In the genomic region with DNA sequence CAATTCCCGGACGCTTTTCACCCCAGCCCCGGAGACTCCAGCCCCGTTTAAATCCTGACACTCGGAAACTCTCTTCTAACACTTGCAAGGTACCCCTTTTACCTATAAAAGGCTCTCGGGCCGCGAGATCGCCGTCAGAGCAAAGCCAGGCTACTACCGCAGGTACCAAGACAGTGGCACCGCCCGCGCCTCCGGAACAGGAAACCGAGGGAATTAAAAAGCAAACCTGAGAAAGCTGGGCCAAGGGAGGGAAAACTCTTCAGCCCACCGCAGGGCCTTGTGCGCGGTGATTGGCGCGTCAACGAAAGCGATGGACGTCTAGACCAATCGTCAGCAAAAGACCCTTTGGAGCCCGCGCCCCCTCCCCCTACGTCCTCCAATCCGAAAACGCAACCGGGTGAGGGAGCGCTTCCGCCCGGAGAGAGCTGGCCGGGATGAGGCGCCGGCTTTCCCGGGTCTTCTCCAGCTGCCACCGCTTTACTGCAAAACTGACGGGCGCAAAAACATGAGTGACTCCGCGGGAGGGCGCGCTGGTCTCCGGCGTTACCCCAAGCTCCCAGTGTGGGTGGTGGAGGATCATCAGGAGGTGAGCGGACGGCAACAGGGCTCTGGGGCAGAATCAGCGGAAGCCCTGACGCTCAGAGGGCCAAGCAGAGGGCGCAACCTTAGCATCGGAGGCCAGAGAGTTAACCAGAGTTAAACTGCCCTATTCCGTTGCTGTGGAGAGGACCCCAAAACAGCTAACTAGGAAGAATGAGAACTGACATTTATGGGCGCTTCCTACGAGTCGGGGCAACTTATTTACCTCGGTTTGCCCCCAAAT, we compare ENCODE assay signal across 8 cellular contexts. TPM values are rescaled to one million over a fixed set of nuclear protein-coding genes. Genes with fewer than 3 reads are reported as not detected.
DNase-seq lines count a peak whose midpoint lies in the region; ATAC-seq lines count a peak whose summit lies in the region.

A gene (plus strand): TSS at position 414 of the 823 bp plus-strand sequence. CDS start 92 bp downstream, at position 506.
A gene with protein sequence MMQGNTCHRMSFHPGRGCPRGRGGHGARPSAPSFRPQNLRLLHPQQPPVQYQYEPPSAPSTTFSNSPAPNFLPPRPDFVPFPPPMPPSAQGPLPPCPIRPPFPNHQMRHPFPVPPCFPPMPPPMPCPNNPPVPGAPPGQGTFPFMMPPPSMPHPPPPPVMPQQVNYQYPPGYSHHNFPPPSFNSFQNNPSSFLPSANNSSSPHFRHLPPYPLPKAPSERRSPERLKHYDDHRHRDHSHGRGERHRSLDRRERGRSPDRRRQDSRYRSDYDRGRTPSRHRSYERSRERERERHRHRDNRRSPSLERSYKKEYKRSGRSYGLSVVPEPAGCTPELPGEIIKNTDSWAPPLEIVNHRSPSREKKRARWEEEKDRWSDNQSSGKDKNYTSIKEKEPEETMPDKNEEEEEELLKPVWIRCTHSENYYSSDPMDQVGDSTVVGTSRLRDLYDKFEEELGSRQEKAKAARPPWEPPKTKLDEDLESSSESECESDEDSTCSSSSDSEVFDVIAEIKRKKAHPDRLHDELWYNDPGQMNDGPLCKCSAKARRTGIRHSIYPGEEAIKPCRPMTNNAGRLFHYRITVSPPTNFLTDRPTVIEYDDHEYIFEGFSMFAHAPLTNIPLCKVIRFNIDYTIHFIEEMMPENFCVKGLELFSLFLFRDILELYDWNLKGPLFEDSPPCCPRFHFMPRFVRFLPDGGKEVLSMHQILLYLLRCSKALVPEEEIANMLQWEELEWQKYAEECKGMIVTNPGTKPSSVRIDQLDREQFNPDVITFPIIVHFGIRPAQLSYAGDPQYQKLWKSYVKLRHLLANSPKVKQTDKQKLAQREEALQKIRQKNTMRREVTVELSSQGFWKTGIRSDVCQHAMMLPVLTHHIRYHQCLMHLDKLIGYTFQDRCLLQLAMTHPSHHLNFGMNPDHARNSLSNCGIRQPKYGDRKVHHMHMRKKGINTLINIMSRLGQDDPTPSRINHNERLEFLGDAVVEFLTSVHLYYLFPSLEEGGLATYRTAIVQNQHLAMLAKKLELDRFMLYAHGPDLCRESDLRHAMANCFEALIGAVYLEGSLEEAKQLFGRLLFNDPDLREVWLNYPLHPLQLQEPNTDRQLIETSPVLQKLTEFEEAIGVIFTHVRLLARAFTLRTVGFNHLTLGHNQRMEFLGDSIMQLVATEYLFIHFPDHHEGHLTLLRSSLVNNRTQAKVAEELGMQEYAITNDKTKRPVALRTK (N-terminal part only) (minus strand): TSS at position 206 of the 823 bp plus-strand sequence. CDS start 3,034 bp downstream, outside the sequence.

- H3K4me1 Mint-ChIP-seq in activated CD4-positive, alpha-beta T cell treated with anti-CD3 and anti-CD28 coated beads, Interleukin-2, amount 10 ng/mL, durations not matched to agents 24 days and 14 days: peaks cover 27% of the 10 kb centered on the region

- H3K27me3 Mint-ChIP-seq in activated CD4-positive, alpha-beta T cell treated with anti-CD3 and anti-CD28 coated beads, Interleukin-2, amount 10 ng/mL, durations not matched to agents 24 days and 14 days: no peaks in the 10 kb centered on the region

- H3K36me3 ChIP-seq in BLaER1 treated with 17β-estradiol and CSF1 and Interleukin-3, amounts not matched to agents 10 nM and 100 nM: peaks cover 45 to 71% (median 56%) of the 10 kb centered on the region in 11 experiments

- peak within 1 kb of the TSS; percentile 53 to 88 (median 79); a peak in 21 of 22 replicates for H3K27ac ChIP-seq in BLaER1 treated with 17β-estradiol and CSF1 and Interleukin-3, amounts not matched to agents 10 nM and 100 nM

- H3K9ac ChIP-seq in BLaER1 treated with 17β-estradiol and CSF1 and Interleukin-3, amounts not matched to agents 10 nM and 100 nM: peak within 1 kb of the TSS; percentile 77 to 88 (median 86)

- H3K4me3 Mint-ChIP-seq in activated CD4-positive, alpha-beta T cell treated with anti-CD3 and anti-CD28 coated beads, Interleukin-2, amount 10 ng/mL, durations not matched to agents 24 days and 14 days: peak within 1 kb of the TSS; percentile 91

- peak within 1 kb of the TSS; percentile 96 for H3K27ac Mint-ChIP-seq in activated CD4-positive, alpha-beta T cell treated with anti-CD3 and anti-CD28 coated beads, Interleukin-2, amount 10 ng/mL, durations not matched to agents 24 days and 14 days

- H3K4me1 ChIP-seq in BLaER1 treated with 17β-estradiol and CSF1 and Interleukin-3, amounts not matched to agents 10 nM and 100 nM: peaks cover 27 to 44% (median 30%) of the 10 kb centered on the region in 10 experiments

- ATAC-seq in GM19324 (IDR thresholded peaks at IDR 0.05; ENCODE audit: low FRiP score, unreplicated experiment) (peak; percentile 98), HG03469 (IDR thresholded peaks at IDR 0.05; ENCODE audit: unreplicated experiment) (peak; percentile 92)

- peak within 1 kb of the TSS; percentile 68 to 91 (median 79) for H3K4me3 ChIP-seq in BLaER1 treated with 17β-estradiol and CSF1 and Interleukin-3, amounts not matched to agents 10 nM and 100 nM

- peaks cover 0 to 10% (median 0%) of the 10 kb centered on the region in 11 experiments; a peak in 5 of 22 replicates for H4K20me1 ChIP-seq in BLaER1 treated with 17β-estradiol and CSF1 and Interleukin-3, amounts not matched to agents 10 nM and 100 nM

- H3K36me3 Mint-ChIP-seq in activated CD4-positive, alpha-beta T cell treated with anti-CD3 and anti-CD28 coated beads, Interleukin-2, amount 10 ng/mL, durations not matched to agents 24 days and 14 days (ENCODE audit: low read depth): peaks cover 56% of the 10 kb centered on the region

- H3K27me3 ChIP-seq in BLaER1 treated with 17β-estradiol and CSF1 and Interleukin-3, amounts not matched to agents 10 nM and 100 nM: no peaks in the 10 kb centered on the region

- intact Hi-C loops in activated CD4-positive, alpha-beta T cell treated with anti-CD3 and anti-CD28 coated beads, Interleukin-2, amount 10 ng/mL, durations not matched to agents 24 days and 14 days (cut with micrococcal nuclease): loop anchor here (1.0 to 10.0 kb wide), 6 partner anchors 105 to 1909 kb away; a partner anchor contains a TSS

- DNase-seq in NCI-H526 treated with DMSO at 0.1 percent for 48 hours (lab: John Stamatoyannopoulos, UW) (peak; percentile 88), dedifferentiated amniotic fluid mesenchymal stem cell (ENCODE audit: extremely low spot score) (peak; percentile 98), left kidney (ENCODE audit: low read depth, low spot score) (peak; percentile 99)
- DNase-seq in activated CD4-positive, alpha-beta T cell treated with anti-CD3 and anti-CD28 coated beads, Interleukin-2, amount 10 ng/mL, durations not matched to agents 24 days and 14 days: peak; percentile 98
- DNase-seq in stimulated activated CD4-positive, alpha-beta T cell treated with anti-CD3 and anti-CD28 coated beads, Interleukin-2, amount 100 ng/mL, for 24 hours: peak; percentile 94 to 95

- peak within 1 kb of the TSS; percentile 87 to 94 (median 91) for H3K4me2 ChIP-seq in BLaER1 treated with 17β-estradiol and CSF1 and Interleukin-3, amounts not matched to agents 10 nM and 100 nM

- no peaks in the 10 kb centered on the region for H3K9me3 Mint-ChIP-seq in activated CD4-positive, alpha-beta T cell treated with anti-CD3 and anti-CD28 coated beads, Interleukin-2, amount 10 ng/mL, durations not matched to agents 24 days and 14 days

- H3K9me3 ChIP-seq in BLaER1 treated with 17β-estradiol and CSF1 and Interleukin-3, amounts not matched to agents 10 nM and 100 nM (replicated peaks in 1 of 11): no peaks in the 10 kb centered on the region

RNA-seq across cellular contexts. Expression of the first gene that starts in this region (rescaled TPM):
- 34.2 and 37.7 TPM in 2 replicates for total RNA-seq in activated CD4-positive, alpha-beta T cell treated with anti-CD3 and anti-CD28 coated beads, Interleukin-2, amount 10 ng/mL, durations not matched to agents 24 days and 14 days

RNA-seq across cellular contexts. Expression of the second gene that starts in this region (rescaled TPM):
- total RNA-seq in activated CD4-positive, alpha-beta T cell treated with anti-CD3 and anti-CD28 coated beads, Interleukin-2, amount 10 ng/mL, durations not matched to agents 24 days and 14 days: 86.5 and 88.7 TPM in 2 replicates

Comparison
In these comparisons a context has a peak if more than half of its experiments do, and no peak if none do; other contexts are left out.
1. Peak in every context shown above with its lines: DNase-seq, ATAC-seq, H3K4me3 ChIP-seq and H3K27ac ChIP-seq.